19 cellular contexts compared by ENCODE assay signal in genomic region chr12:114981036-114981435, GRCh38.
A peak's percentile ranks its signal among the peaks of the same experiment; 100 is the strongest.
DNase-seq lines count a peak whose midpoint lies in the region; ATAC-seq and TF ChIP-seq lines count a peak whose summit lies in the region.
"Had no signal": no experiment of that assay in that cellular context is flagged by ENCODE, and none has a peak within 500 bp of the region (broad histone marks: within the 10 kb centered on the region; RNA-seq: fewer than 3 reads in every experiment).

No MANE protein-coding gene starts in this region.

- peak; percentile 39 for DNase-seq in MG63
- peak; percentile 56 for DNase-seq in fibroblast of mammary gland (ENCODE audit: low read depth)
- no peak for DNase-seq in mesenchymal stem cell
- DNase-seq in amygdala (lab: John Stamatoyannopoulos, UW): no peak
- DNase-seq in activated CD4-positive, CD25-positive, alpha-beta regulatory T cell treated with anti-CD3 and anti-CD28 coated beads, Interleukin-2, amount 50 U/mL, for 72 hours: no peak
- no peak for DNase-seq in NCI-H1417 treated with DMSO at 0.1 percent for 48 hours (lab: John Stamatoyannopoulos, UW)
- DNase-seq: 8988T; Calu3; CD8-positive, alpha-beta T cell; DMS 273 treated with DMSO at 0.1 percent for 48 hours; DMS53; DND-41; EL; GOT3; H7 had no signal

- no peak overlapping the region for H3K18ac ChIP-seq in mesenchymal stem cell (ENCODE audit: low read depth in 1 of 2, low read length in 2 of 2)

- H3K9ac ChIP-seq in mesenchymal stem cell (ENCODE audit: low read length): no peak overlapping the region
- H3K9ac ChIP-seq: BLaER1 treated with 17β-estradiol and CSF1 and Interleukin-3, amounts not matched to agents 10 nM and 100 nM had no signal

- no peak overlapping the region for H3K4me2 ChIP-seq in mesenchymal stem cell (ENCODE audit: low read length, poor library complexity, severe bottlenecking)
- H3K4me2 ChIP-seq: BLaER1 treated with 17β-estradiol and CSF1 and Interleukin-3, amounts not matched to agents 10 nM and 100 nM had no signal

- H4K8ac ChIP-seq in mesenchymal stem cell (ENCODE audit: low read length): no peak overlapping the region

- H3K27me3 ChIP-seq in MG63: no peaks in the 10 kb centered on the region
- no peaks in the 10 kb centered on the region for H3K27me3 ChIP-seq in mesenchymal stem cell (ENCODE audit: control insufficient read depth in 1 of 2, insufficient read depth in 1 of 2, low read length in 2 of 2)
- H3K27me3 ChIP-seq: BLaER1 treated with 17β-estradiol and CSF1 and Interleukin-3, amounts not matched to agents 10 nM and 100 nM had no signal

- H2BK5ac ChIP-seq in mesenchymal stem cell (ENCODE audit: low read depth, low read length, poor library complexity, severe bottlenecking): no peak overlapping the region

- no peak overlapping the region for H2AK5ac ChIP-seq in mesenchymal stem cell (ENCODE audit: low read length, severe bottlenecking)

- H3K36me3 ChIP-seq in MG63: no peaks in the 10 kb centered on the region
- H3K36me3 ChIP-seq in mesenchymal stem cell (ENCODE audit: control insufficient read depth in 1 of 2, insufficient read depth in 2 of 2, low read depth in 1 of 2, low read length in 2 of 2): no peaks in the 10 kb centered on the region
- H3K36me3 ChIP-seq: BLaER1 treated with 17β-estradiol and CSF1 and Interleukin-3, amounts not matched to agents 10 nM and 100 nM had no signal

- no peak overlapping the region for H2BK120ac ChIP-seq in mesenchymal stem cell (ENCODE audit: low read depth, low read length)

- H2BK12ac ChIP-seq in mesenchymal stem cell (ENCODE audit: low read length in 2 of 2): peak overlapping the region in 1 of 2 experiments; percentile 2

- no peak for TF ChIP-seq CTCF in fibroblast of mammary gland (conservative IDR thresholded peaks at IDR 0.05; ENCODE audit: control insufficient read depth, insufficient read depth, low read depth, low read length)

- H3K4ac ChIP-seq in mesenchymal stem cell (ENCODE audit: low read depth in 1 of 2, low read length in 2 of 2): no peak overlapping the region

- H3K23ac ChIP-seq in mesenchymal stem cell (ENCODE audit: low read length in 2 of 2): no peak overlapping the region

- no peak overlapping the region for H3K27ac ChIP-seq in mesenchymal stem cell (ENCODE audit: low read length, poor library complexity, severe bottlenecking)
- H3K27ac ChIP-seq: BLaER1 treated with 17β-estradiol and CSF1 and Interleukin-3, amounts not matched to agents 10 nM and 100 nM had no signal

- peak overlapping the region; percentile 50 for H4K91ac ChIP-seq in mesenchymal stem cell (ENCODE audit: low read length)

- no peaks in the 10 kb centered on the region for H3K79me1 ChIP-seq in mesenchymal stem cell (replicated peaks; ENCODE audit: low read length, poor library complexity, severe bottlenecking)

- no peaks in the 10 kb centered on the region for H3K9me3 ChIP-seq in MG63
- H3K9me3 ChIP-seq in mesenchymal stem cell (ENCODE audit: control insufficient read depth, low read length): no peaks in the 10 kb centered on the region

- no peak overlapping the region for H3K14ac ChIP-seq in mesenchymal stem cell (ENCODE audit: low read length in 2 of 2)

- H3K4me1 ChIP-seq in mesenchymal stem cell (ENCODE audit: control insufficient read depth, insufficient read depth, low read depth, low read length): no peaks in the 10 kb centered on the region
- H3K4me1 ChIP-seq: BLaER1 treated with 17β-estradiol and CSF1 and Interleukin-3, amounts not matched to agents 10 nM and 100 nM had no signal

- H3K4me3 ChIP-seq in MG63: no peak overlapping the region
- H3K4me3 ChIP-seq in fibroblast of mammary gland (ENCODE audit: control insufficient read depth, low read depth, low read length): no peak overlapping the region
- no peak overlapping the region for H3K4me3 ChIP-seq in mesenchymal stem cell (ENCODE audit: insufficient read depth in 1 of 2, low read depth in 1 of 2, low read length in 2 of 2)
- H3K4me3 ChIP-seq: BLaER1 treated with 17β-estradiol and CSF1 and Interleukin-3, amounts not matched to agents 10 nM and 100 nM; GM12878 had no signal

- no peak for ATAC-seq in HG02610 (IDR thresholded peaks at IDR 0.05; ENCODE audit: unreplicated experiment)
- ATAC-seq: CD8-positive, alpha-beta T cell; GM12878; HepG2 had no signal

- no peak overlapping the region for H2AFZ ChIP-seq in mesenchymal stem cell (ENCODE audit: low read depth, low read length)

- 90% methylated on average over 4 of the region's 4 CpGs for WGBS in mesenchymal stem cell

- no peak overlapping the region for H2BK15ac ChIP-seq in mesenchymal stem cell (ENCODE audit: low read depth, poor library complexity, severe bottlenecking)

Comparison
In these comparisons a context has a peak if more than half of its experiments do, and no peak if none do; other contexts are left out.
1. DNase-seq: peak in MG63 (single experiment) and fibroblast of mammary gland (single experiment); none in mesenchymal stem cell (single experiment), amygdala (0 of 56), activated CD4-positive, CD25-positive, alpha-beta regulatory T cell treated with anti-CD3 and anti-CD28 coated beads, Interleukin-2, amount 50 U/mL, for 72 hours (single experiment) and NCI-H1417 treated with DMSO at 0.1 percent for 48 hours (single experiment).